24 cellular contexts compared by ENCODE assay signal in genomic region chr9:89384783-89385182, GRCh38.
DNase-seq lines count a peak whose midpoint lies in the region; ATAC-seq and TF ChIP-seq lines count a peak whose summit lies in the region.
"Had no signal": no experiment of that assay in that cellular context is flagged by ENCODE, and none has a peak within 500 bp of the region (broad histone marks: within the 10 kb centered on the region; RNA-seq: fewer than 3 reads in every experiment).

No MANE protein-coding gene starts in this region.

- no peak for ATAC-seq in GM23338
- ATAC-seq: heart left ventricle, psoas muscle had no signal

- H3K27ac Mint-ChIP-seq in activated T-cell treated with anti-CD3 and anti-CD28 coated beads, Interleukin-2, amount 50 U/mL, for 24 hours = peak overlapping the region; percentile 94
- peak overlapping the region in 5 of 7 donors; percentile 42 to 85 (median 59) for H3K27ac Mint-ChIP-seq in CD4-positive, alpha-beta memory T cell
- H3K27ac Mint-ChIP-seq in activated T-helper 2 cell treated with anti-CD3 and anti-CD28 coated beads, Interferon-gamma antibody, Interleukin-2, Interleukin-4, amounts not matched to agents 10 μg/mL and 5 μg/mL and 100 μg/mL, durations not matched to agents 14 hours and 24 hours and 36 hours = peak overlapping the region; percentile 69
- H3K27ac Mint-ChIP-seq in GM23338 = no peak overlapping the region
- H3K27ac Mint-ChIP-seq: brain had no signal

- POLR2A ChIA-PET in CD4-positive, alpha-beta memory T cell (lab: Charles Lee; ENCODE audit: partially characterized antibody) = interaction anchor here (1.3 kb wide), 1 partner anchor 10 kb away, joined by 4 read pairs; no protein-coding TSS in a partner anchor
- POLR2A ChIA-PET in RWPE1 (lab: Yijun Ruan, JAX; ENCODE audit: low non-redundant PET) = no interaction called here

- H3K9me3 ChIP-seq in CD4-positive, alpha-beta memory T cell (ENCODE audit: control insufficient read depth in 1 of 2, low read length in 2 of 2) = no peaks in the 10 kb centered on the region
- H3K9me3 ChIP-seq in neutrophil = no peaks in the 10 kb centered on the region
- H3K9me3 ChIP-seq: heart left ventricle, Peyer's patch, psoas muscle, testis, uterus had no signal

- peaks cover 99% of the 10 kb centered on the region for H3K36me3 Mint-ChIP-seq in activated T-cell treated with anti-CD3 and anti-CD28 coated beads, Interleukin-2, amount 50 U/mL, for 24 hours (ENCODE audit: low read depth)
- peaks cover 59 to 81% of the 10 kb centered on the region in 2 donors for H3K36me3 Mint-ChIP-seq in CD4-positive, alpha-beta memory T cell
- peaks cover 89% of the 10 kb centered on the region for H3K36me3 Mint-ChIP-seq in activated T-helper 2 cell treated with anti-CD3 and anti-CD28 coated beads, Interferon-gamma antibody, Interleukin-2, Interleukin-4, amounts not matched to agents 10 μg/mL and 5 μg/mL and 100 μg/mL, durations not matched to agents 14 hours and 24 hours and 36 hours (ENCODE audit: low read depth)
- peaks cover 57% of the 10 kb centered on the region for H3K36me3 Mint-ChIP-seq in GM23338 (ENCODE audit: low read depth)

- H3K36me3 ChIP-seq in CD4-positive, alpha-beta memory T cell (ENCODE audit: insufficient read depth, low read length) = peaks cover 96% of the 10 kb centered on the region
- H3K36me3 ChIP-seq in neutrophil = peaks cover 93% of the 10 kb centered on the region
- peaks cover 17% of the 10 kb centered on the region; the same call in 1 of the 2 replicates for H3K36me3 ChIP-seq in GM23338 (ENCODE audit: insufficient read depth)
- H3K36me3 ChIP-seq: uterus had no signal

- no peak for DNase-seq in activated T-cell treated with anti-CD3 and anti-CD28 coated beads, Interleukin-2, amount 50 U/mL, for 24 hours
- DNase-seq in activated T-cell treated with anti-CD3 and anti-CD28 coated beads, Interleukin-2, amount 50 U/mL, for 48 hours = no peak
- no peak for DNase-seq in CD4-positive, alpha-beta memory T cell
- DNase-seq in activated T-helper 2 cell treated with anti-CD3 and anti-CD28 coated beads, Interferon-gamma antibody, Interleukin-2, Interleukin-4, amounts not matched to agents 10 μg/mL and 5 μg/mL and 100 μg/mL, durations not matched to agents 14 hours and 24 hours and 36 hours (ENCODE audit: low spot score) = no peak
- DNase-seq in GM23338 (ENCODE audit: low spot score) (no peak), RWPE1 (ENCODE audit: low spot score) (no peak), cortex of kidney (lab: John Stamatoyannopoulos, UW) (no peak)
- DNase-seq: ACHN; activated CD4-positive, alpha-beta T cell treated with anti-CD3 and anti-CD28 coated beads for 4 hours; C1 segment of cervical spinal cord; effector CD8-positive, alpha-beta T cell; foreskin fibroblast; heart left ventricle; IMR-90; kidney glomerular epithelial cell; NCI-H1092 treated with DMSO at 0.1 percent for 48 hours; NCI-H2029; NCI-H526 treated with DMSO at 0.1 percent for 48 hours; Peyer's patch; psoas muscle; testis; uterus had no signal

- CTCF ChIA-PET in CD4-positive, alpha-beta memory T cell (lab: Charles Lee; ENCODE audit: partially characterized antibody) = interaction anchor here (1.2 kb wide), 1 partner anchor 166 kb away, joined by 9 read pairs; no protein-coding TSS in a partner anchor
- CTCF ChIA-PET in RWPE1 (lab: Yijun Ruan, JAX) = no interaction called here

- no peak overlapping the region for H2AFZ ChIP-seq in GM23338

- no peak for TF ChIP-seq CTCF in neutrophil (IDR thresholded peaks at IDR 0.05)
- TF ChIP-seq CTCF in GM23338 (conservative IDR thresholded peaks at IDR 0.05; ENCODE audit: low read depth in 2 of 2) = no peak
- no peak for TF ChIP-seq CTCF in RWPE1 (conservative IDR thresholded peaks at IDR 0.05; ENCODE audit: low read depth)

- no peak overlapping the region for H3K4me3 ChIP-seq in CD4-positive, alpha-beta memory T cell (ENCODE audit: low read length in 2 of 2)
- H3K4me3 ChIP-seq in neutrophil (ENCODE audit: low read depth in 1 of 2, low read length in 1 of 2) (no peak overlapping the region), GM23338 (no peak overlapping the region)
- H3K4me3 ChIP-seq: heart left ventricle, Peyer's patch, psoas muscle, testis, uterus had no signal

- H3K4me3 Mint-ChIP-seq in activated T-cell treated with anti-CD3 and anti-CD28 coated beads, Interleukin-2, amount 50 U/mL, for 24 hours = no peak overlapping the region
- H3K4me3 Mint-ChIP-seq in CD4-positive, alpha-beta memory T cell = peak overlapping the region in 1 of 8 donors; percentile 18
- no peak overlapping the region for H3K4me3 Mint-ChIP-seq in activated T-helper 2 cell treated with anti-CD3 and anti-CD28 coated beads, Interferon-gamma antibody, Interleukin-2, Interleukin-4, amounts not matched to agents 10 μg/mL and 5 μg/mL and 100 μg/mL, durations not matched to agents 14 hours and 24 hours and 36 hours (ENCODE audit: low read depth)
- H3K4me3 Mint-ChIP-seq in GM23338 = no peak overlapping the region
- H3K4me3 Mint-ChIP-seq: brain had no signal

- H3K4me1 ChIP-seq in CD4-positive, alpha-beta memory T cell (ENCODE audit: insufficient read depth, low read length) = peaks cover 4% of the 10 kb centered on the region
- H3K4me1 ChIP-seq in neutrophil (ENCODE audit: control insufficient read depth in 1 of 2, insufficient read depth in 1 of 2, low read depth in 1 of 2, low read length in 1 of 2) = peaks cover 69 to 73% of the 10 kb centered on the region in 2 experiments
- no peaks in the 10 kb centered on the region for H3K4me1 ChIP-seq in GM23338 (ENCODE audit: insufficient read depth)
- H3K4me1 ChIP-seq: uterus had no signal

- no peaks in the 10 kb centered on the region for H3K9me3 Mint-ChIP-seq in activated T-cell treated with anti-CD3 and anti-CD28 coated beads, Interleukin-2, amount 50 U/mL, for 24 hours
- H3K9me3 Mint-ChIP-seq in CD4-positive, alpha-beta memory T cell = peaks cover 0 to 2% (median 0%) of the 10 kb centered on the region in 8 donors
- no peaks in the 10 kb centered on the region for H3K9me3 Mint-ChIP-seq in activated T-helper 2 cell treated with anti-CD3 and anti-CD28 coated beads, Interferon-gamma antibody, Interleukin-2, Interleukin-4, amounts not matched to agents 10 μg/mL and 5 μg/mL and 100 μg/mL, durations not matched to agents 14 hours and 24 hours and 36 hours
- H3K9me3 Mint-ChIP-seq in GM23338 = no peaks in the 10 kb centered on the region
- H3K9me3 Mint-ChIP-seq: brain had no signal

- no peaks in the 10 kb centered on the region for H3K27me3 ChIP-seq in CD4-positive, alpha-beta memory T cell (ENCODE audit: insufficient read depth, low read length)
- no peaks in the 10 kb centered on the region for H3K27me3 ChIP-seq in neutrophil
- H3K27me3 ChIP-seq in GM23338 (ENCODE audit: insufficient read depth) = no peaks in the 10 kb centered on the region
- H3K27me3 ChIP-seq: heart left ventricle, Peyer's patch, testis, uterus had no signal

- no peaks in the 10 kb centered on the region for H3K79me2 ChIP-seq in GM23338 (replicated peaks; ENCODE audit: insufficient read depth)

- no peaks in the 10 kb centered on the region for H3K27me3 Mint-ChIP-seq in activated T-cell treated with anti-CD3 and anti-CD28 coated beads, Interleukin-2, amount 50 U/mL, for 24 hours
- H3K27me3 Mint-ChIP-seq in CD4-positive, alpha-beta memory T cell = no peaks in the 10 kb centered on the region
- H3K27me3 Mint-ChIP-seq in activated T-helper 2 cell treated with anti-CD3 and anti-CD28 coated beads, Interferon-gamma antibody, Interleukin-2, Interleukin-4, amounts not matched to agents 10 μg/mL and 5 μg/mL and 100 μg/mL, durations not matched to agents 14 hours and 24 hours and 36 hours (ENCODE audit: low read depth) = no peaks in the 10 kb centered on the region
- H3K27me3 Mint-ChIP-seq in GM23338 (ENCODE audit: insufficient read depth, low read depth, poor library complexity) = peaks cover 3% of the 10 kb centered on the region
- H3K27me3 Mint-ChIP-seq: brain had no signal

- intact Hi-C loops in CD4-positive, alpha-beta memory T cell (cut with micrococcal nuclease) = no loop called here
- intact Hi-C loops in activated T-helper 2 cell treated with anti-CD3 and anti-CD28 coated beads, Interferon-gamma antibody, Interleukin-2, Interleukin-4, amounts not matched to agents 10 μg/mL and 5 μg/mL and 100 μg/mL, durations not matched to agents 14 hours and 24 hours and 36 hours (cut with micrococcal nuclease) = no loop called here

- peaks cover 63% of the 10 kb centered on the region for H3K4me1 Mint-ChIP-seq in activated T-cell treated with anti-CD3 and anti-CD28 coated beads, Interleukin-2, amount 50 U/mL, for 24 hours (ENCODE audit: low read depth)
- H3K4me1 Mint-ChIP-seq in CD4-positive, alpha-beta memory T cell = peaks cover 19 to 35% (median 24%) of the 10 kb centered on the region in 4 donors
- peaks cover 31% of the 10 kb centered on the region for H3K4me1 Mint-ChIP-seq in activated T-helper 2 cell treated with anti-CD3 and anti-CD28 coated beads, Interferon-gamma antibody, Interleukin-2, Interleukin-4, amounts not matched to agents 10 μg/mL and 5 μg/mL and 100 μg/mL, durations not matched to agents 14 hours and 24 hours and 36 hours (ENCODE audit: low read depth)
- no peaks in the 10 kb centered on the region for H3K4me1 Mint-ChIP-seq in GM23338
- H3K4me1 Mint-ChIP-seq: brain had no signal

- no peak overlapping the region for H3K27ac ChIP-seq in CD4-positive, alpha-beta memory T cell (ENCODE audit: low read depth, low read length)
- H3K27ac ChIP-seq in neutrophil (peak overlapping the region; percentile 99), GM23338 (ENCODE audit: low read depth) (no peak overlapping the region), RWPE1 (no peak overlapping the region)
- H3K27ac ChIP-seq: heart left ventricle, Peyer's patch, psoas muscle, testis, uterus had no signal

- no peaks in the 10 kb centered on the region for H3K9me2 ChIP-seq in GM23338 (ENCODE audit: insufficient read depth)

- H3F3A ChIP-seq in GM23338 (replicated peaks; ENCODE audit: low read depth) = no peaks in the 10 kb centered on the region

- H3K4me2 ChIP-seq in GM23338 = no peak overlapping the region

- no peaks in the 10 kb centered on the region for H4K20me1 ChIP-seq in GM23338 (replicated peaks; ENCODE audit: insufficient read depth)

TF ChIP-seq in GM23338, 12 proteins besides CTCF, POLR2A, EP300 and RAD21 (continues in another document):
- no peak for TF ChIP-seq EZH2phosphoT487 (IDR thresholded peaks at IDR 0.05; ENCODE audit: unreplicated experiment)
- TF ChIP-seq ETS1 (IDR thresholded peaks at IDR 0.05) = no peak
- TF ChIP-seq ZNF331 (CRISPR knock-in tag; IDR thresholded peaks at IDR 0.05; ENCODE audit: low read depth) = no peak
